Comparison of ENCODE assay signal across 8 cellular contexts in genomic region chr2:98507940-98508689, GRCh38.
DNase-seq lines count a peak whose midpoint lies in the region; ATAC-seq and TF ChIP-seq lines count a peak whose summit lies in the region.
"Had no signal": no experiment of that assay in that cellular context is flagged by ENCODE, and none has a peak within 500 bp of the region (broad histone marks: within the 10 kb centered on the region; RNA-seq: fewer than 3 reads in every experiment).

No MANE protein-coding gene starts in this region.

- CTCF ChIA-PET in activated CD8-positive, alpha-beta T cell treated with anti-CD3 and anti-CD28 coated beads for 36 hours (lab: Charles Lee): interaction anchor here (0.9 to 2.8 kb wide), 10 partner anchors 8 to 95 kb away, joined by 3 to 10 read pairs (median 4); no protein-coding TSS in a partner anchor

- no peaks in the 10 kb centered on the region for H3K27me3 Mint-ChIP-seq in activated CD8-positive, alpha-beta T cell treated with anti-CD3 and anti-CD28 coated beads for 36 hours

- peaks cover 3% of the 10 kb centered on the region for H3K36me3 ChIP-seq in left ventricle myocardium inferior

- peaks cover 91% of the 10 kb centered on the region for H3K4me1 Mint-ChIP-seq in activated CD8-positive, alpha-beta T cell treated with anti-CD3 and anti-CD28 coated beads for 36 hours (ENCODE audit: low read depth)

- H3K4me3 ChIP-seq in left ventricle myocardium inferior (no peak overlapping the region), skin epidermis (no peak overlapping the region)
- H3K4me3 ChIP-seq: PC-9 had no signal

- POLR2A ChIA-PET in activated CD8-positive, alpha-beta T cell treated with anti-CD3 and anti-CD28 coated beads for 36 hours (lab: Charles Lee): interaction anchor here (2.2 kb wide), 1 partner anchor 29 kb away, joined by 7 read pairs; no protein-coding TSS in a partner anchor

- TF ChIP-seq CTCF in activated CD8-positive, alpha-beta T cell treated with anti-CD3 and anti-CD28 coated beads for 36 hours (IDR thresholded peaks at IDR 0.05): no peak
- no peak for TF ChIP-seq CTCF in left ventricle myocardium inferior (IDR thresholded peaks at IDR 0.05; ENCODE audit: borderline replicate concordance)

- intact Hi-C loops in activated CD8-positive, alpha-beta T cell treated with anti-CD3 and anti-CD28 coated beads for 36 hours (cut with micrococcal nuclease): no loop called here
- intact Hi-C loops in left ventricle myocardium inferior (cut with micrococcal nuclease): no loop called here

- H3K27ac ChIP-seq in left ventricle myocardium inferior (replicated peaks): peak overlapping the region; percentile 65
- H3K27ac ChIP-seq in skin epidermis: peak overlapping the region in 13 of 21 experiments; percentile 5 to 61 (median 27)
- H3K27ac ChIP-seq: PC-9 had no signal

- no peak for DNase-seq in activated CD8-positive, alpha-beta T cell treated with anti-CD3 and anti-CD28 coated beads for 36 hours
- DNase-seq in left ventricle myocardium inferior: peak; percentile 74
- no peak for DNase-seq in EL
- no peak for DNase-seq in stimulated activated CD4-positive, alpha-beta T cell treated with anti-CD3 and anti-CD28 coated beads, Interleukin-1b, Interleukin-23, amount 100 ng/mL, for 48 hours
- no peak for DNase-seq in central memory CD4-positive, alpha-beta T cell
- DNase-seq: PC-9 had no signal

- no peaks in the 10 kb centered on the region for H3K27me3 ChIP-seq in left ventricle myocardium inferior (ENCODE audit: low read depth)

- ATAC-seq in HG03442 (IDR thresholded peaks at IDR 0.05; ENCODE audit: unreplicated experiment): peak; percentile 46
- ATAC-seq in activated CD8-positive, alpha-beta T cell treated with anti-CD3 and anti-CD28 coated beads for 36 hours: peak; percentile 14

- no peaks in the 10 kb centered on the region for H3K9me3 ChIP-seq in left ventricle myocardium inferior (replicated peaks)

- peak overlapping the region; percentile 81 for H3K27ac Mint-ChIP-seq in activated CD8-positive, alpha-beta T cell treated with anti-CD3 and anti-CD28 coated beads for 36 hours

- peak overlapping the region; percentile 8 for H3K4me3 Mint-ChIP-seq in activated CD8-positive, alpha-beta T cell treated with anti-CD3 and anti-CD28 coated beads for 36 hours

- peaks cover 57% of the 10 kb centered on the region for H3K4me1 ChIP-seq in left ventricle myocardium inferior

- H3K9me3 Mint-ChIP-seq in activated CD8-positive, alpha-beta T cell treated with anti-CD3 and anti-CD28 coated beads for 36 hours: no peaks in the 10 kb centered on the region

- H3K36me3 Mint-ChIP-seq in activated CD8-positive, alpha-beta T cell treated with anti-CD3 and anti-CD28 coated beads for 36 hours (ENCODE audit: low read depth): peaks cover 19% of the 10 kb centered on the region
